Comparison of ENCODE assay signal across 13 cellular contexts in genomic region chr3:187498211-187498610, GRCh38.
"Had no signal": no experiment of that assay in that cellular context is flagged by ENCODE, and none has a peak within 500 bp of the region (broad histone marks: within the 10 kb centered on the region; RNA-seq: fewer than 3 reads in every experiment).

No MANE protein-coding gene starts in this region.

- H3K27me3 ChIP-seq: neutrophil, sigmoid colon had no signal

- H3K4me3 ChIP-seq: left ventricle myocardium inferior, psoas muscle, sigmoid colon, skin epidermis had no signal

- ATAC-seq: foreskin keratinocyte; left cardiac atrium; naive thymus-derived CD4-positive, alpha-beta T cell; psoas muscle had no signal

- H3K4me1 ChIP-seq: foreskin keratinocyte, left ventricle myocardium inferior, psoas muscle had no signal

- H3K27ac ChIP-seq: foreskin keratinocyte, left ventricle myocardium inferior, neutrophil, psoas muscle, sigmoid colon, skin epidermis had no signal

- H3K9me3 ChIP-seq: neutrophil, psoas muscle, sigmoid colon had no signal

- DNase-seq: foreskin keratinocyte; kidney; left cardiac atrium; left ventricle myocardium inferior; naive thymus-derived CD4-positive, alpha-beta T cell; psoas muscle; retina; sigmoid colon; stimulated activated CD4-positive, alpha-beta T cell treated with anti-CD3 and anti-CD28 coated beads, Interleukin-12 subunit alpha, Interleukin-12 subunit beta, amount 100 ng/mL, for 4 hours; stimulated activated naive CD4-positive, alpha-beta T cell had no signal

- FAIRE-seq: colon, kidney had no signal

- H3K36me3 ChIP-seq: left ventricle myocardium inferior, neutrophil, sigmoid colon had no signal
